ENCODE assay signal across 8 cellular contexts in the genomic region with DNA sequence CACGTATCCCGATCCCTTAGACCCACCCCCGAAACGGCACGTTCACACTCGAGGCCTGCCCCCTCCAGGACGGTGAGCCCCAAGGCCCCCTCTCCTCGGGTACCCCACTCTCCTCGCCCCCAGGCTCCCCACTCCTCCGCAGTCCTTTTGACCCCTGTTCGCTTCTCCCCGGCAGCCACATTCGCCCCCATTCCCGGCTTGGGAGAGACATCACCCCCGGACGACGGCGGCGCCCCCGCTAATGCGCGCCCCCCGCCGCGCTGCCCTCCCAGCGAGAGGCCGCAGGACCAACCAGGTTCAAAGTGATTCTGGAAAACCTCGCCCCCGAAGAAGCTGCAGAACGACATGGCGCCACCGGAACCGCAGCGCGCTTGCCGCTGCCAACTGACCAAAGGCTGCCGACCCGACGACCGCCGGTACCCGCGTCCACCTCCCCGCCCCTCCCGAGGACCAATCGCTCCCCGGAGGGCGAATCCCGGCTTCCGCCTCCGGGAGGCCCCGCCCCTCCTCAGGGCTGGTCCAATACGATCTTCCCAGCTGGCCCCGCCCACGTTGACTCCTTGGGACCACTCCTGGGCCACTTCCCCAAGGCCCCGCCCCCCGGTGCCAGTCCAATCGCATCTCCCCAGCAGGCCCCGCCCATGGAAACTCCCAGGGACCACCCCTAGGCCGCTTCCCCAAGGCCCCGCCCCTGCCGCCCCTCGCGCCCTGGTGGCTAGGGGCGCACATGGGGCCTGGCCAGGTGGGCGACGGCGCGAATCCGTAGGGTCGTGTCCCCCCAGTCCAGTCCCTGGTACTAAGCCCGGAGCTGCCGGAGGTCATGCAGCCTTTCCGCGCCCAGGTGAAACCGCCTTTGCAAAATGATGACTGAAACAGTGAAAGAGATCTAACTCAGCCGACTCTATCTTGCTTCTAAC. TPM values are rescaled to one million over a fixed set of nuclear protein-coding genes. Genes with fewer than 3 reads are reported as not detected.
DNase-seq lines count a peak whose midpoint lies in the region; ATAC-seq and TF ChIP-seq lines count a peak whose summit lies in the region.

A gene with protein sequence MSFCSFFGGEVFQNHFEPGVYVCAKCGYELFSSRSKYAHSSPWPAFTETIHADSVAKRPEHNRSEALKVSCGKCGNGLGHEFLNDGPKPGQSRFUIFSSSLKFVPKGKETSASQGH (minus strand): TSS at position 390 of the 917 bp plus-strand sequence. CDS start 43 bp downstream, at position 347.

- DNase-seq in Caki2 (ENCODE audit: low read depth) (peak; percentile 98), midbrain (lab: John Stamatoyannopoulos, UW) (peak; percentile 99)
- peak; percentile 99 for DNase-seq in activated CD8-positive, alpha-beta memory T cell treated with anti-CD3 and anti-CD28 coated beads, Interleukin-2, amount 50 U/mL, for 4 hours
- DNase-seq in stimulated activated CD8-positive, alpha-beta memory T cell treated with anti-CD3 and anti-CD28 coated beads, Interleukin-2, amount 100 ng/mL, for 1 hour (ENCODE audit: low read depth in 2 of 2): peak; percentile 97 to 99

- 0 out of 2 replicates have a peak, but pooled peaks cover 5% of the 10 kb centered on the region for H3K4me1 ChIP-seq in HUES64 (ENCODE audit: insufficient read depth, low read length)
- peaks cover 14% of the 10 kb centered on the region for H3K4me1 ChIP-seq in OCI-LY1 (ENCODE audit: insufficient read depth, low read length, severe bottlenecking)

- H3K36me3 ChIP-seq in HUES64 (ENCODE audit: insufficient read depth, low read length): peaks cover 20% of the 10 kb centered on the region
- peaks cover 6% of the 10 kb centered on the region; the same call in 1 of the 2 replicates for H3K36me3 ChIP-seq in OCI-LY1 (ENCODE audit: insufficient read depth, low read length)

- H3K79me2 ChIP-seq in OCI-LY1 (ENCODE audit: insufficient read depth, low read length): no peaks in the 10 kb centered on the region

- in situ Hi-C loops in Caki2 (cut with HindIII; ENCODE audit: low pct_unique_long_range_greater_than_20kb, low sequenced_read_pairs): no loop called here
- in situ Hi-C loops in endometrial microvascular endothelial cells (cut with HindIII; ENCODE audit: inconsistent ontology term, low pct_unique_long_range_greater_than_20kb, low sequenced_read_pairs): no loop called here

- no peak within 1 kb of the TSS for H2AFZ ChIP-seq in OCI-LY1 (ENCODE audit: low read length)

- H3K27ac ChIP-seq in HUES64 (ENCODE audit: low read depth, low read length) (no peak within 1 kb of the TSS), OCI-LY1 (ENCODE audit: low read depth, low read length, poor library complexity, severe bottlenecking) (peak within 1 kb of the TSS; percentile 40)

- no peaks in the 10 kb centered on the region for H4K20me1 ChIP-seq in OCI-LY1 (ENCODE audit: insufficient read depth, low read length)

- H3K9me3 ChIP-seq in HUES64 (ENCODE audit: insufficient read depth, low read depth, low read length): no peaks in the 10 kb centered on the region
- no peaks in the 10 kb centered on the region for H3K9me3 ChIP-seq in OCI-LY1 (ENCODE audit: low read length)

- TF ChIP-seq CTCF in OCI-LY1 (IDR thresholded peaks at IDR 0.05; ENCODE audit: low read length): no peak; the same call in 1 of the 2 replicates

- H3K27me3 ChIP-seq in HUES64 (ENCODE audit: insufficient read depth, low read length): peaks cover 5% of the 10 kb centered on the region; the same call in 1 of the 2 replicates
- 0 out of 2 replicates have a peak, but pooled peaks cover 6% of the 10 kb centered on the region for H3K27me3 ChIP-seq in OCI-LY1 (ENCODE audit: insufficient read depth, low read length)

- H3K4me3 ChIP-seq in HUES64 (ENCODE audit: low read length) (peak within 1 kb of the TSS; percentile 71), OCI-LY1 (ENCODE audit: low read depth, low read length, poor library complexity, severe bottlenecking) (peak within 1 kb of the TSS; percentile 77)

- no peaks in the 10 kb centered on the region for H3K9me2 ChIP-seq in OCI-LY1 (ENCODE audit: low read depth, low read length)

- WGBS in HUES64: 5% methylated on average over 77 of the region's 77 CpGs

- no peaks in the 10 kb centered on the region for H3F3A ChIP-seq in OCI-LY1 (ENCODE audit: insufficient read depth, low read length)

- peak within 1 kb of the TSS; percentile 78 for H3K4me2 ChIP-seq in OCI-LY1 (ENCODE audit: low read length)

- ATAC-seq in GM21447 (IDR thresholded peaks at IDR 0.05; ENCODE audit: unreplicated experiment): peak; percentile 86

- H3K9ac ChIP-seq in HUES64 (ENCODE audit: low read depth, low read length): peak within 1 kb of the TSS; percentile 37
- H3K9ac ChIP-seq in OCI-LY1 (ENCODE audit: low read length): peak within 1 kb of the TSS; percentile 78

RNA-seq across cellular contexts. Expression of the gene that starts here (rescaled TPM):
- 275 and 288 TPM in 2 replicates for total RNA-seq in Caki2 (2014; rRNA removed; shearing (Covaris generic); ENCODE audit: low replicate concordance)
- polyA plus RNA-seq in HUES64 (2013, experiment 1 of 2): 30.4 TPM
- 27.3 TPM for polyA plus RNA-seq in HUES64 (2013, experiment 2 of 2)
- 11.2 TPM for total RNA-seq in endometrial microvascular endothelial cells (ENCODE audit: inconsistent ontology term)

Comparison
In these comparisons a context has a peak if more than half of its experiments do, and no peak if none do; other contexts are left out.
1. RNA of the gene that starts here (total RNA-seq): 275 to 288 TPM in Caki2; 11.2 TPM in endometrial microvascular endothelial cells (single experiment); every median in the first group is over 10 times any median in the second.
2. Peak in every context shown above with its lines, with median percentiles within 50 percentile points of each other: DNase-seq.